Comparison of ENCODE assay signal across 7 cellular contexts in genomic region chr17:82698974-82699442, GRCh38. TPM values are rescaled to one million over a fixed set of nuclear protein-coding genes. Genes with fewer than 3 reads are reported as not detected.
DNase-seq lines count a peak whose midpoint lies in the region; ATAC-seq, FAIRE-seq and TF ChIP-seq lines count a peak whose summit lies in the region.

No MANE protein-coding gene starts in this region.

- peaks cover 0 to 3% of the 10 kb centered on the region in 2 donors for H3K27me3 Mint-ChIP-seq in natural killer cell treated with Interleukin-12 subunit alpha and Interleukin-12 subunit beta and Interleukin-15 and Interleukin-18, amount 100 ng/mL, for 72 hours

- peak overlapping the region; percentile 75 for H3K4me3 ChIP-seq in choroid plexus epithelial cell (ENCODE audit: low read depth, low read length)

- peaks cover 5% of the 10 kb centered on the region for H3K9me3 Mint-ChIP-seq in natural killer cell treated with Interleukin-12 subunit alpha and Interleukin-12 subunit beta and Interleukin-15 and Interleukin-18, amount 100 ng/mL, for 72 hours

- ATAC-seq in GM21360 (IDR thresholded peaks at IDR 0.05; ENCODE audit: unreplicated experiment) = peak; percentile 24
- ATAC-seq in natural killer cell treated with Interleukin-12 subunit alpha and Interleukin-12 subunit beta and Interleukin-15 and Interleukin-18, amount 100 ng/mL, for 72 hours = no peak

- peaks cover 8% of the 10 kb centered on the region for H3K36me3 Mint-ChIP-seq in natural killer cell treated with Interleukin-12 subunit alpha and Interleukin-12 subunit beta and Interleukin-15 and Interleukin-18, amount 100 ng/mL, for 72 hours

- no peak for TF ChIP-seq CTCF in choroid plexus epithelial cell (conservative IDR thresholded peaks at IDR 0.05; ENCODE audit: low read depth, low read length)

- peak overlapping the region; percentile 84 for H3K4me3 Mint-ChIP-seq in natural killer cell treated with Interleukin-12 subunit alpha and Interleukin-12 subunit beta and Interleukin-15 and Interleukin-18, amount 100 ng/mL, for 72 hours

- H3K27ac Mint-ChIP-seq in natural killer cell treated with Interleukin-12 subunit alpha and Interleukin-12 subunit beta and Interleukin-15 and Interleukin-18, amount 100 ng/mL, for 72 hours = no peak overlapping the region

- peak; percentile 91 for FAIRE-seq in HTR-8/SVneo (lab: Jason Lieb, UNC)

- H3K4me1 Mint-ChIP-seq in natural killer cell treated with Interleukin-12 subunit alpha and Interleukin-12 subunit beta and Interleukin-15 and Interleukin-18, amount 100 ng/mL, for 72 hours (ENCODE audit: low read depth in 2 of 2) = peaks cover 8 to 9% of the 10 kb centered on the region in 2 donors

- DNase-seq in HTR-8/SVneo (ENCODE audit: insufficient read length, low spot score) (no peak), choroid plexus epithelial cell (ENCODE audit: low read depth) (peak; percentile 10), occipital lobe (lab: John Stamatoyannopoulos, UW) (no peak)
- DNase-seq in natural killer cell treated with Interleukin-12 subunit alpha and Interleukin-12 subunit beta and Interleukin-15 and Interleukin-18, amount 100 ng/mL, for 72 hours (ENCODE audit: low spot score) = no peak
- no peak for DNase-seq in activated effector memory CD4-positive, alpha-beta T cell treated with anti-CD3 and anti-CD28 coated beads, Interleukin-2, amount 50 U/mL, for 16 hours
- DNase-seq in activated CD8-positive, alpha-beta memory T cell treated with anti-CD3 and anti-CD28 coated beads, Interleukin-2, amount 50 U/mL, for 4 hours = no peak

RNA-seq across cellular contexts. Expression of gene RAB40B, which starts 0.5 kb away (rescaled TPM):
- 1 to 10 TPM; 1.1 to 1.2 TPM for total RNA-seq in natural killer cell treated with Interleukin-12 subunit alpha and Interleukin-12 subunit beta and Interleukin-15 and Interleukin-18, amount 100 ng/mL, for 72 hours
- total RNA-seq in occipital lobe = 17.0 TPM

RNA-seq across cellular contexts. Expression of gene FN3KRP, which starts 17.5 kb away (rescaled TPM):
- 10 to 100 TPM; 29.4 to 48.4 TPM for total RNA-seq in natural killer cell treated with Interleukin-12 subunit alpha and Interleukin-12 subunit beta and Interleukin-15 and Interleukin-18, amount 100 ng/mL, for 72 hours
- 21.2 TPM for total RNA-seq in occipital lobe

RNA-seq across cellular contexts. Expression of gene FN3K, which starts 36.4 kb away (rescaled TPM):
- 1 to 10 TPM; 1.6 TPM for total RNA-seq in natural killer cell treated with Interleukin-12 subunit alpha and Interleukin-12 subunit beta and Interleukin-15 and Interleukin-18, amount 100 ng/mL, for 72 hours
- total RNA-seq in occipital lobe = 11.1 TPM

RNA-seq across cellular contexts. Expression of gene WDR45B, which starts 50.8 kb away (rescaled TPM):
- 10 to 100 TPM; 68.0 to 75.7 TPM for total RNA-seq in natural killer cell treated with Interleukin-12 subunit alpha and Interleukin-12 subunit beta and Interleukin-15 and Interleukin-18, amount 100 ng/mL, for 72 hours
- 52.4 TPM for total RNA-seq in occipital lobe

RNA-seq across cellular contexts. Expression of gene TBCD, which starts 52.9 kb away (rescaled TPM):
- total RNA-seq in natural killer cell treated with Interleukin-12 subunit alpha and Interleukin-12 subunit beta and Interleukin-15 and Interleukin-18, amount 100 ng/mL, for 72 hours = 100 to 1,000 TPM in 1 of 2 donors, 10 to 100 TPM in 1; 66.5 to 166 TPM
- 58.2 TPM for total RNA-seq in occipital lobe
